In genomic region chr7:30197438-30197837, GRCh38 we compare ENCODE assay signal across 25 cellular contexts.
"Had no signal": no experiment of that assay in that cellular context is flagged by ENCODE, and none has a peak within 500 bp of the region (broad histone marks: within the 10 kb centered on the region; RNA-seq: fewer than 3 reads in every experiment).

No MANE protein-coding gene starts in this region.

- H3K27me3 ChIP-seq: colonic mucosa, dorsolateral prefrontal cortex, esophagus squamous epithelium, foreskin keratinocyte, gastrocnemius medialis, gastroesophageal sphincter, heart left ventricle, heart right ventricle had no signal

- H3K27ac ChIP-seq: colonic mucosa, coronary artery, dorsolateral prefrontal cortex, epithelial cell of prostate, esophagus squamous epithelium, foreskin keratinocyte, gastrocnemius medialis, gastroesophageal sphincter, heart left ventricle, heart right ventricle had no signal

- H3K36me3 ChIP-seq: colonic mucosa, esophagus squamous epithelium, gastrocnemius medialis, heart left ventricle, heart right ventricle had no signal

- DNase-seq: colonic mucosa; cortex of kidney; dermis blood vessel endothelial cell; dorsolateral prefrontal cortex; effector CD4-positive, alpha-beta T cell; effector CD8-positive, alpha-beta T cell; effector memory CD4-positive, alpha-beta T cell; effector memory CD8-positive, alpha-beta T cell; endodermal cell; erythroblast; esophagus squamous epithelium; foreskin fibroblast; foreskin keratinocyte; foreskin melanocyte; gastrocnemius medialis; glutamatergic neuron; heart left ventricle; heart right ventricle had no signal

- H3K9me3 ChIP-seq: colonic mucosa, gastrocnemius medialis, gastroesophageal sphincter had no signal

- H3K4me3 ChIP-seq: colonic mucosa, coronary artery, dorsolateral prefrontal cortex, esophagus squamous epithelium, gastrocnemius medialis, gastroesophageal sphincter, heart left ventricle, heart right ventricle had no signal

- H3K4me1 ChIP-seq: colonic mucosa, foreskin keratinocyte had no signal

- FAIRE-seq: colon, endometrium, endothelial cell of umbilical vein, frontal cortex had no signal
